Comparison of ENCODE assay signal across 10 cellular contexts in the genomic region with DNA sequence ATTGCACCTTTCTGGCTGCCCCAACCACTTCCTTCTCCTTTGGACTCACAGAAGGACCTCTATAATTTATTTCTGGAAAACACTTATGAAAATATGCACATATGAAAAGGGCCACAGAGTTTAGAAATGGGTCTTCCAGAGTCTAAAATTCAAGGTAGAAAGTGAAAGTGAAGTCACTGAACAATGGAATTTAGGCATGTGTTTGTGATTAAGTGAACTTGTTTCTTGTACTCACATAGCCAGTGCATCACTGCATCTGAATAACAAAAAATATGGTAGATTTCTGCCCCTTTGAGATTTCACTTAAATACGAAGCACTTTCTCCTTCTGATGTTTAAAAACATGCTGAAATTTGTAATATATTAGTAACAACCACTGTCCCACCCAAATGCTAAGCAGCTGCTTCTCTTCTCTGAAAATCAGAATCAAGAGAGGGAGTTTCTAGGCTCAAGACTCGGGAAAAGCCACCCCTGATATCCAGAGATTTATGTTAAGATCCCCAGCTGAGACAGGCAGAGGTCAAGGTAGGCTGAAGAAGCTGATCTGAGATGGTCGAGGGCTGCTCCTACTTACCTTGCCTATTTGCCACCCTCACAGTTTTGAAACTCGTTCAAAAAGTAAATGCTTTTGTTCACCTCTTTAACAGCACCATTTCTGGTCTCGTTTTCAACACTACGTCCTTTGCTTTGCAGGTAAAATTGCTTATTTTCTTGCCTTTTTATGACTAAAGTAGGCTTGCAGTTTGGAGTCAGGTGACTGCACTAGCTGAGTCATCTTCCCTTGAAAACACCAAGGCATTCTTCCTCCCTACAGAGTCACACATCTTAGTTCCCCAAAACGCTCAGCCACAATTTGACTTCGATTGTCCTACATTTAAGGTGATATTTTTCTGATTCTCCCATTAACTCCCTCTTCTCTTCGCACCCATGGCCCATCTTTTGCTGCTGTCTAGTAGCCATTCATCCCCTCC. TPM values are rescaled to one million over a fixed set of nuclear protein-coding genes. Genes with fewer than 3 reads are reported as not detected.
DNase-seq lines count a peak whose midpoint lies in the region; ATAC-seq and TF ChIP-seq lines count a peak whose summit lies in the region.
"Had no signal": no experiment of that assay in that cellular context is flagged by ENCODE, and none has a peak within 500 bp of the region (broad histone marks: within the 10 kb centered on the region; RNA-seq: fewer than 3 reads in every experiment).

A gene (minus strand): TSS at position 694 of the 970 bp plus-strand sequence. CDS start 17,338 bp downstream, outside the sequence.

- TF ChIP-seq POLR2A in stomach (IDR thresholded peaks at IDR 0.05): no peak

- no peak for TF ChIP-seq CTCF in stomach (IDR thresholded peaks at IDR 0.05)

- H3K9me3 ChIP-seq in right cardiac atrium (ENCODE audit: control insufficient read depth, low read length): no peaks in the 10 kb centered on the region
- peaks cover 4% of the 10 kb centered on the region for H3K9me3 ChIP-seq in adipocyte (ENCODE audit: control insufficient read depth, low read length)
- no peaks in the 10 kb centered on the region for H3K9me3 ChIP-seq in stomach smooth muscle (ENCODE audit: control insufficient read depth in 2 of 2, low read length in 2 of 2)
- peaks cover 0 to 6% (median 0%) of the 10 kb centered on the region in 4 donors for H3K9me3 ChIP-seq in stomach
- H3K9me3 ChIP-seq: spleen had no signal

- DNase-seq in right cardiac atrium (no peak), cardiac septum (ENCODE audit: low spot score) (no peak), M059J (ENCODE audit: low read depth) (peak; percentile 37), adipocyte (ENCODE audit: low read depth) (peak; percentile 2), stomach (no peak), dedifferentiated amniotic fluid mesenchymal stem cell (ENCODE audit: extremely low spot score) (no peak)
- DNase-seq: spleen had no signal

- intact Hi-C loops in right cardiac atrium (cut with DNase I): no loop called here
- intact Hi-C loops in cardiac septum (cut with DNase I): no loop called here
- intact Hi-C loops in stomach (cut with DNase I; ENCODE audit: low total_unique reads): no loop called here

- H3K27me3 ChIP-seq in right cardiac atrium (ENCODE audit: control insufficient read depth, insufficient read depth): no peaks in the 10 kb centered on the region
- H3K27me3 ChIP-seq in adipocyte (replicated peaks; ENCODE audit: control insufficient read depth, insufficient read depth, low read length): no peaks in the 10 kb centered on the region
- H3K27me3 ChIP-seq in stomach smooth muscle (ENCODE audit: control insufficient read depth in 1 of 2, insufficient read depth in 2 of 2, low read length in 2 of 2): no peaks in the 10 kb centered on the region
- no peaks in the 10 kb centered on the region for H3K27me3 ChIP-seq in stomach
- H3K27me3 ChIP-seq: spleen had no signal

- no peaks in the 10 kb centered on the region for H3K4me1 ChIP-seq in right cardiac atrium (ENCODE audit: control insufficient read depth, insufficient read depth, low read length)
- peaks cover 20% of the 10 kb centered on the region for H3K4me1 ChIP-seq in adipocyte (ENCODE audit: control insufficient read depth, insufficient read depth, low read length)
- no peaks in the 10 kb centered on the region for H3K4me1 ChIP-seq in stomach smooth muscle (ENCODE audit: control insufficient read depth, insufficient read depth, low read length)
- peaks cover 0 to 10% (median 0%) of the 10 kb centered on the region in 4 donors for H3K4me1 ChIP-seq in stomach

- no peak within 1 kb of the TSS for H3K27ac ChIP-seq in right cardiac atrium (ENCODE audit: low read length)
- no peak within 1 kb of the TSS for H3K27ac ChIP-seq in stomach smooth muscle (ENCODE audit: low read length)
- no peak within 1 kb of the TSS for H3K27ac ChIP-seq in stomach

- H3K9ac ChIP-seq in adipocyte (ENCODE audit: low read length) (peak within 1 kb of the TSS; percentile 49), stomach smooth muscle (ENCODE audit: low read length in 2 of 2) (no peak within 1 kb of the TSS)

- ATAC-seq in right cardiac atrium (no peak), GM19324 (IDR thresholded peaks at IDR 0.05; ENCODE audit: low FRiP score, unreplicated experiment) (no peak)

- peak within 1 kb of the TSS; percentile 31 for H3K4me3 ChIP-seq in right cardiac atrium (ENCODE audit: low read length)
- H3K4me3 ChIP-seq in adipocyte (ENCODE audit: low read length): peak within 1 kb of the TSS; percentile 44
- peak within 1 kb of the TSS; percentile 41 to 50 for H3K4me3 ChIP-seq in stomach smooth muscle (ENCODE audit: low read length in 2 of 2)
- H3K4me3 ChIP-seq in stomach: peak within 1 kb of the TSS in 1 of 4 donors; percentile 0

- 37% methylated on average over 9 of the region's 9 CpGs for WGBS in right cardiac atrium
- 39 to 50% (median 43%) methylated on average over 9 of the region's 9 CpGs for WGBS in stomach, 5 donors

- H3K36me3 ChIP-seq in adipocyte (ENCODE audit: control insufficient read depth, insufficient read depth, low read length, severe bottlenecking): no peaks in the 10 kb centered on the region
- H3K36me3 ChIP-seq in stomach smooth muscle (ENCODE audit: control insufficient read depth in 2 of 2, insufficient read depth in 2 of 2, low read length in 2 of 2): no peaks in the 10 kb centered on the region
- no peaks in the 10 kb centered on the region for H3K36me3 ChIP-seq in stomach
- H3K36me3 ChIP-seq: spleen had no signal

- no peak for TF ChIP-seq EP300 in stomach (IDR thresholded peaks at IDR 0.05)

RNA-seq across cellular contexts. Expression of the gene that starts here (rescaled TPM):
- total RNA-seq in right cardiac atrium (not detected), cardiac septum (not detected), stomach (not detected)
- polyA plus RNA-seq in right cardiac atrium (not detected), stomach (not detected)
- total RNA-seq in M059J (2014; rRNA removed; shearing (Covaris generic)): 0.37 and 0.44 TPM in 2 replicates
- total RNA-seq: G401, spleen had no signal

Comparison
In these comparisons a context has a peak if more than half of its experiments do, and no peak if none do; other contexts are left out.
1. Peak in DNase-seq in M059J; RNA of the gene not detected or under 1 TPM.